1 cellular context compared by ENCODE assay signal in the genomic region with DNA sequence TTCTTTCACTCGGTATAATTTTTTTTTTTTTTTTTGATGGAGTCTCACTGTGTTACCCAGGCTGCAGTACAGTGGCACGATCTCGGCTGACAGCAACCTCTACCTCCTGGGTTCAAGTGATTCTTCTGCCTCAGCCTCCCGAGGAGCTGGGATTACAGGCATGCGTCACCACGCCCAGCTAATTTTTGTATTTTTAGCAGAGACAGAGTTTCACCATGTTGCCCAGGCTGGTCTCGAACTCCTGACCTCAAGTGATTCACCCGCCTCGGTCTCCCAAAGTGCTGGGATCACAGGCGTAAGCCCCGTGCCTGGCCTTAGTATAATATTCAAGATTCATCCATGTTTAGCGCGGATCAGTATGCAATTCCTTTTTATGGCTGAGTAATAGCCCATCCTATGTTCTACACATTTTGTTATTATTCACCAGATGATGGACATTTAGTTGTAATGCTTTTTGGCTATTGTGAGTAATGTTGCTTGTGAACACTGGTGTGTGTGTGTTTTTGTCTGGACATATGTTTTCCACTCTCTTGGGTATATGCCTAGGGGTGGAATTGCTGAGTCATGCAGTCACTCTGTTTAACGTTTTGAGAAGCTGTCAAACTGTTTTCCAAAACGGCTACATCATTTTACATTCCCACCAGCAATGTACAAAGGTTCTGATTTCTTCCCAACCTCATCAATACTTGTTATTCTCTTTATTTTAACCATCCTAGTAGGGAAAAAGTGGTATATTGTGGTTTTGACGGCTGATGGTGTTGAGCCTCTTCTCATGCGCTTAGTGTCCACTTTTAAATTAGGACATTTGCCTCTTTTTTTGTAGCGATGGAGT.
TF ChIP-seq lines count a peak whose summit lies in the region.

No MANE protein-coding gene starts in this region.

TF ChIP-seq in K562, 482 proteins besides CTCF, POLR2A, EP300 and RAD21 (continued from another document and continues in another):
- TF ChIP-seq, protein P1, sequence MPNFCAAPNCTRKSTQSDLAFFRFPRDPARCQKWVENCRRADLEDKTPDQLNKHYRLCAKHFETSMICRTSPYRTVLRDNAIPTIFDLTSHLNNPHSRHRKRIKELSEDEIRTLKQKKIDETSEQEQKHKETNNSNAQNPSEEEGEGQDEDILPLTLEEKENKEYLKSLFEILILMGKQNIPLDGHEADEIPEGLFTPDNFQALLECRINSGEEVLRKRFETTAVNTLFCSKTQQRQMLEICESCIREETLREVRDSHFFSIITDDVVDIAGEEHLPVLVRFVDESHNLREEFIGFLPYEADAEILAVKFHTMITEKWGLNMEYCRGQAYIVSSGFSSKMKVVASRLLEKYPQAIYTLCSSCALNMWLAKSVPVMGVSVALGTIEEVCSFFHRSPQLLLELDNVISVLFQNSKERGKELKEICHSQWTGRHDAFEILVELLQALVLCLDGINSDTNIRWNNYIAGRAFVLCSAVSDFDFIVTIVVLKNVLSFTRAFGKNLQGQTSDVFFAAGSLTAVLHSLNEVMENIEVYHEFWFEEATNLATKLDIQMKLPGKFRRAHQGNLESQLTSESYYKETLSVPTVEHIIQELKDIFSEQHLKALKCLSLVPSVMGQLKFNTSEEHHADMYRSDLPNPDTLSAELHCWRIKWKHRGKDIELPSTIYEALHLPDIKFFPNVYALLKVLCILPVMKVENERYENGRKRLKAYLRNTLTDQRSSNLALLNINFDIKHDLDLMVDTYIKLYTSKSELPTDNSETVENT (CRISPR knock-in tag; IDR thresholded peaks at IDR 0.05) = no peak
- no peak for TF ChIP-seq NR4A1 (CRISPR knock-in tag; IDR thresholded peaks at IDR 0.05)
- peak; percentile 83 for TF ChIP-seq NR4A1 (tag; IDR thresholded peaks at IDR 0.05)
- TF ChIP-seq ELF1 (tag; IDR thresholded peaks at IDR 0.05) = peak; percentile 36; the same call in 1 of the 2 replicates
- no peak for TF ChIP-seq GABPB2 (CRISPR knock-in tag; conservative IDR thresholded peaks at IDR 0.05)
- no peak for TF ChIP-seq PML (IDR thresholded peaks at IDR 0.05; ENCODE audit: low read length)
- TF ChIP-seq TEAD4 (IDR thresholded peaks at IDR 0.05; ENCODE audit: low read length) = no peak
- no peak for TF ChIP-seq TEAD4 (CRISPR knock-in tag; IDR thresholded peaks at IDR 0.05; ENCODE audit: borderline replicate concordance)
- TF ChIP-seq, protein P2, sequence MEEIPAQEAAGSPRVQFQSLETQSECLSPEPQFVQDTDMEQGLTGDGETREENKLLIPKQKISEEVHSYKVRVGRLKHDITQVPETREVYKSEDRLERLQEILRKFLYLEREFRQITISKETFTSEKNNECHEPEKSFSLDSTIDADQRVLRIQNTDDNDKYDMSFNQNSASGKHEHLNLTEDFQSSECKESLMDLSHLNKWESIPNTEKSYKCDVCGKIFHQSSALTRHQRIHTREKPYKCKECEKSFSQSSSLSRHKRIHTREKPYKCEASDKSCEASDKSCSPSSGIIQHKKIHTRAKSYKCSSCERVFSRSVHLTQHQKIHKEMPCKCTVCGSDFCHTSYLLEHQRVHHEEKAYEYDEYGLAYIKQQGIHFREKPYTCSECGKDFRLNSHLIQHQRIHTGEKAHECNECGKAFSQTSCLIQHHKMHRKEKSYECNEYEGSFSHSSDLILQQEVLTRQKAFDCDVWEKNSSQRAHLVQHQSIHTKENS (CRISPR knock-in tag; IDR thresholded peaks at IDR 0.05) = no peak
- no peak; the same call in 1 of the 2 replicates for TF ChIP-seq ZNF239 (CRISPR knock-in tag; IDR thresholded peaks at IDR 0.05)
- no peak for TF ChIP-seq SAFB2 (IDR thresholded peaks at IDR 0.05; ENCODE audit: borderline replicate concordance, low read depth, low read length, severe bottlenecking)
- no peak for TF ChIP-seq GATAD2B (IDR thresholded peaks at IDR 0.05; ENCODE audit: borderline replicate concordance)
- no peak for TF ChIP-seq CBFB (CRISPR knock-in tag; IDR thresholded peaks at IDR 0.05)
- no peak for TF ChIP-seq FOXJ3 (CRISPR knock-in tag; IDR thresholded peaks at IDR 0.05)
- TF ChIP-seq, protein P3, sequence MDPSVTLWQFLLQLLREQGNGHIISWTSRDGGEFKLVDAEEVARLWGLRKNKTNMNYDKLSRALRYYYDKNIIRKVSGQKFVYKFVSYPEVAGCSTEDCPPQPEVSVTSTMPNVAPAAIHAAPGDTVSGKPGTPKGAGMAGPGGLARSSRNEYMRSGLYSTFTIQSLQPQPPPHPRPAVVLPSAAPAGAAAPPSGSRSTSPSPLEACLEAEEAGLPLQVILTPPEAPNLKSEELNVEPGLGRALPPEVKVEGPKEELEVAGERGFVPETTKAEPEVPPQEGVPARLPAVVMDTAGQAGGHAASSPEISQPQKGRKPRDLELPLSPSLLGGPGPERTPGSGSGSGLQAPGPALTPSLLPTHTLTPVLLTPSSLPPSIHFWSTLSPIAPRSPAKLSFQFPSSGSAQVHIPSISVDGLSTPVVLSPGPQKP (CRISPR knock-in tag; IDR thresholded peaks at IDR 0.05) = no peak
- TF ChIP-seq SMAD1 (IDR thresholded peaks at IDR 0.05; ENCODE audit: low read depth, low read length, partially characterized antibody) = no peak
- no peak for TF ChIP-seq ZNF717 (CRISPR knock-in tag; IDR thresholded peaks at IDR 0.05)
- TF ChIP-seq IFI16 (CRISPR knock-in tag; IDR thresholded peaks at IDR 0.05) = no peak
- TF ChIP-seq BCOR (IDR thresholded peaks at IDR 0.05) = no peak
- TF ChIP-seq SMARCA4 (IDR thresholded peaks at IDR 0.05) = peak; percentile 78
- TF ChIP-seq, protein P4, sequence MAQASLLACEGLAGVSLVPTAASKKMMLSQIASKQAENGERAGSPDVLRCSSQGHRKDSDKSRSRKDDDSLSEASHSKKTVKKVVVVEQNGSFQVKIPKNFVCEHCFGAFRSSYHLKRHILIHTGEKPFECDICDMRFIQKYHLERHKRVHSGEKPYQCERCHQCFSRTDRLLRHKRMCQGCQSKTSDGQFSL (CRISPR knock-in tag; IDR thresholded peaks at IDR 0.05) = no peak
- TF ChIP-seq, protein P4 (tag; IDR thresholded peaks at IDR 0.05) = no peak; a peak in 1 of 4 replicates
- peak; percentile 56; the same call in 1 of the 2 replicates for TF ChIP-seq SMARCC2 (IDR thresholded peaks at IDR 0.05; ENCODE audit: low read depth)
- TF ChIP-seq, protein P5, sequence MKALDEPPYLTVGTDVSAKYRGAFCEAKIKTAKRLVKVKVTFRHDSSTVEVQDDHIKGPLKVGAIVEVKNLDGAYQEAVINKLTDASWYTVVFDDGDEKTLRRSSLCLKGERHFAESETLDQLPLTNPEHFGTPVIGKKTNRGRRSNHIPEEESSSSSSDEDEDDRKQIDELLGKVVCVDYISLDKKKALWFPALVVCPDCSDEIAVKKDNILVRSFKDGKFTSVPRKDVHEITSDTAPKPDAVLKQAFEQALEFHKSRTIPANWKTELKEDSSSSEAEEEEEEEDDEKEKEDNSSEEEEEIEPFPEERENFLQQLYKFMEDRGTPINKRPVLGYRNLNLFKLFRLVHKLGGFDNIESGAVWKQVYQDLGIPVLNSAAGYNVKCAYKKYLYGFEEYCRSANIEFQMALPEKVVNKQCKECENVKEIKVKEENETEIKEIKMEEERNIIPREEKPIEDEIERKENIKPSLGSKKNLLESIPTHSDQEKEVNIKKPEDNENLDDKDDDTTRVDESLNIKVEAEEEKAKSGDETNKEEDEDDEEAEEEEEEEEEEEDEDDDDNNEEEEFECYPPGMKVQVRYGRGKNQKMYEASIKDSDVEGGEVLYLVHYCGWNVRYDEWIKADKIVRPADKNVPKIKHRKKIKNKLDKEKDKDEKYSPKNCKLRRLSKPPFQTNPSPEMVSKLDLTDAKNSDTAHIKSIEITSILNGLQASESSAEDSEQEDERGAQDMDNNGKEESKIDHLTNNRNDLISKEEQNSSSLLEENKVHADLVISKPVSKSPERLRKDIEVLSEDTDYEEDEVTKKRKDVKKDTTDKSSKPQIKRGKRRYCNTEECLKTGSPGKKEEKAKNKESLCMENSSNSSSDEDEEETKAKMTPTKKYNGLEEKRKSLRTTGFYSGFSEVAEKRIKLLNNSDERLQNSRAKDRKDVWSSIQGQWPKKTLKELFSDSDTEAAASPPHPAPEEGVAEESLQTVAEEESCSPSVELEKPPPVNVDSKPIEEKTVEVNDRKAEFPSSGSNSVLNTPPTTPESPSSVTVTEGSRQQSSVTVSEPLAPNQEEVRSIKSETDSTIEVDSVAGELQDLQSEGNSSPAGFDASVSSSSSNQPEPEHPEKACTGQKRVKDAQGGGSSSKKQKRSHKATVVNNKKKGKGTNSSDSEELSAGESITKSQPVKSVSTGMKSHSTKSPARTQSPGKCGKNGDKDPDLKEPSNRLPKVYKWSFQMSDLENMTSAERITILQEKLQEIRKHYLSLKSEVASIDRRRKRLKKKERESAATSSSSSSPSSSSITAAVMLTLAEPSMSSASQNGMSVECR (CRISPR knock-in tag; IDR thresholded peaks at IDR 0.05) = no peak
- no peak for TF ChIP-seq ZNF75A (CRISPR knock-in tag; IDR thresholded peaks at IDR 0.05)
- no peak for TF ChIP-seq RAD51 (IDR thresholded peaks at IDR 0.05; ENCODE audit: borderline replicate concordance, low read depth)
- no peak for TF ChIP-seq NEUROD1 (IDR thresholded peaks at IDR 0.05; ENCODE audit: borderline replicate concordance, low read depth, low read length, partially characterized antibody)
- TF ChIP-seq ETV1 (tag; conservative IDR thresholded peaks at IDR 0.05; ENCODE audit: low read depth) = peak; percentile 36; the same call in 1 of the 2 replicates
- peak; percentile 5 for TF ChIP-seq MECOM (CRISPR knock-in tag; IDR thresholded peaks at IDR 0.05)
- TF ChIP-seq, protein P6, sequence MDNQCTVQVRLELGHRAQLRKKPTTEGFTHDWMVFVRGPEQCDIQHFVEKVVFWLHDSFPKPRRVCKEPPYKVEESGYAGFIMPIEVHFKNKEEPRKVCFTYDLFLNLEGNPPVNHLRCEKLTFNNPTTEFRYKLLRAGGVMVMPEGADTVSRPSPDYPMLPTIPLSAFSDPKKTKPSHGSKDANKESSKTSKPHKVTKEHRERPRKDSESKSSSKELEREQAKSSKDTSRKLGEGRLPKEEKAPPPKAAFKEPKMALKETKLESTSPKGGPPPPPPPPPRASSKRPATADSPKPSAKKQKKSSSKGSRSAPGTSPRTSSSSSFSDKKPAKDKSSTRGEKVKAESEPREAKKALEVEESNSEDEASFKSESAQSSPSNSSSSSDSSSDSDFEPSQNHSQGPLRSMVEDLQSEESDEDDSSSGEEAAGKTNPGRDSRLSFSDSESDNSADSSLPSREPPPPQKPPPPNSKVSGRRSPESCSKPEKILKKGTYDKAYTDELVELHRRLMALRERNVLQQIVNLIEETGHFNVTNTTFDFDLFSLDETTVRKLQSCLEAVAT (IDR thresholded peaks at IDR 0.05) = no peak
- TF ChIP-seq CBX2 (IDR thresholded peaks at IDR 0.05; ENCODE audit: insufficient read depth, low read length, poor library complexity, severe bottlenecking) = no peak
- TF ChIP-seq, protein P7, sequence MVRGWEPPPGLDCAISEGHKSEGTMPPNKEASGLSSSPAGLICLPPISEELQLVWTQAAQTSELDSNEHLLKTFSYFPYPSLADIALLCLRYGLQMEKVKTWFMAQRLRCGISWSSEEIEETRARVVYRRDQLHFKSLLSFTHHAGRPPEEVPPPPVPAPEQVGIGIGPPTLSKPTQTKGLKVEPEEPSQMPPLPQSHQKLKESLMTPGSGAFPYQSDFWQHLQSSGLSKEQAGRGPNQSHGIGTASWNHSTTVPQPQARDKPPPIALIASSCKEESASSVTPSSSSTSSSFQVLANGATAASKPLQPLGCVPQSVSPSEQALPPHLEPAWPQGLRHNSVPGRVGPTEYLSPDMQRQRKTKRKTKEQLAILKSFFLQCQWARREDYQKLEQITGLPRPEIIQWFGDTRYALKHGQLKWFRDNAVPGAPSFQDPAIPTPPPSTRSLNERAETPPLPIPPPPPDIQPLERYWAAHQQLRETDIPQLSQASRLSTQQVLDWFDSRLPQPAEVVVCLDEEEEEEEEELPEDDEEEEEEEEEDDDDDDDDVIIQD (CRISPR knock-in tag; IDR thresholded peaks at IDR 0.05) = no peak
- peak; percentile 84 for TF ChIP-seq DPF2 (IDR thresholded peaks at IDR 0.05)
- TF ChIP-seq BCL6 (CRISPR knock-in tag; IDR thresholded peaks at IDR 0.05) = no peak
- no peak for TF ChIP-seq POLR3A (IDR thresholded peaks at IDR 0.05; ENCODE audit: borderline replicate concordance, extremely low read depth, insufficient read depth, insufficient read length)
- TF ChIP-seq, protein P8, sequence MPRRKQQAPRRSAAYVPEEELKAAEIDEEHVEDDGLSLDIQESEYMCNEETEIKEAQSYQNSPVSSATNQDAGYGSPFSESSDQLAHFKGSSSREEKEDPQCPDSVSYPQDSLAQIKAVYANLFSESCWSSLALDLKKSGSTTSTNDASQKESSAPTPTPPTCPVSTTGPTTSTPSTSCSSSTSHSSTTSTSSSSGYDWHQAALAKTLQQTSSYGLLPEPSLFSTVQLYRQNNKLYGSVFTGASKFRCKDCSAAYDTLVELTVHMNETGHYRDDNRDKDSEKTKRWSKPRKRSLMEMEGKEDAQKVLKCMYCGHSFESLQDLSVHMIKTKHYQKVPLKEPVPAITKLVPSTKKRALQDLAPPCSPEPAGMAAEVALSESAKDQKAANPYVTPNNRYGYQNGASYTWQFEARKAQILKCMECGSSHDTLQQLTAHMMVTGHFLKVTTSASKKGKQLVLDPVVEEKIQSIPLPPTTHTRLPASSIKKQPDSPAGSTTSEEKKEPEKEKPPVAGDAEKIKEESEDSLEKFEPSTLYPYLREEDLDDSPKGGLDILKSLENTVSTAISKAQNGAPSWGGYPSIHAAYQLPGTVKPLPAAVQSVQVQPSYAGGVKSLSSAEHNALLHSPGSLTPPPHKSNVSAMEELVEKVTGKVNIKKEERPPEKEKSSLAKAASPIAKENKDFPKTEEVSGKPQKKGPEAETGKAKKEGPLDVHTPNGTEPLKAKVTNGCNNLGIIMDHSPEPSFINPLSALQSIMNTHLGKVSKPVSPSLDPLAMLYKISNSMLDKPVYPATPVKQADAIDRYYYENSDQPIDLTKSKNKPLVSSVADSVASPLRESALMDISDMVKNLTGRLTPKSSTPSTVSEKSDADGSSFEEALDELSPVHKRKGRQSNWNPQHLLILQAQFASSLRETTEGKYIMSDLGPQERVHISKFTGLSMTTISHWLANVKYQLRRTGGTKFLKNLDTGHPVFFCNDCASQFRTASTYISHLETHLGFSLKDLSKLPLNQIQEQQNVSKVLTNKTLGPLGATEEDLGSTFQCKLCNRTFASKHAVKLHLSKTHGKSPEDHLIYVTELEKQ (CRISPR knock-in tag; IDR thresholded peaks at IDR 0.05) = no peak
- TF ChIP-seq PRPF4 (IDR thresholded peaks at IDR 0.05; ENCODE audit: insufficient read depth, low read depth, low read length, poor library complexity, severe bottlenecking) = no peak
- TF ChIP-seq KAT7 (CRISPR knock-in tag; IDR thresholded peaks at IDR 0.05; ENCODE audit: borderline replicate concordance) = no peak
- no peak for TF ChIP-seq TCF7L2 (IDR thresholded peaks at IDR 0.05; ENCODE audit: low read depth, low read length)
- TF ChIP-seq CBFA2T3 (IDR thresholded peaks at IDR 0.05) = peak; percentile 47
- no peak for TF ChIP-seq ZNF445 (CRISPR knock-in tag; IDR thresholded peaks at IDR 0.05; ENCODE audit: low read depth)
- no peak for TF ChIP-seq HMG20B (CRISPR knock-in tag; IDR thresholded peaks at IDR 0.05)
- TF ChIP-seq, protein P9, sequence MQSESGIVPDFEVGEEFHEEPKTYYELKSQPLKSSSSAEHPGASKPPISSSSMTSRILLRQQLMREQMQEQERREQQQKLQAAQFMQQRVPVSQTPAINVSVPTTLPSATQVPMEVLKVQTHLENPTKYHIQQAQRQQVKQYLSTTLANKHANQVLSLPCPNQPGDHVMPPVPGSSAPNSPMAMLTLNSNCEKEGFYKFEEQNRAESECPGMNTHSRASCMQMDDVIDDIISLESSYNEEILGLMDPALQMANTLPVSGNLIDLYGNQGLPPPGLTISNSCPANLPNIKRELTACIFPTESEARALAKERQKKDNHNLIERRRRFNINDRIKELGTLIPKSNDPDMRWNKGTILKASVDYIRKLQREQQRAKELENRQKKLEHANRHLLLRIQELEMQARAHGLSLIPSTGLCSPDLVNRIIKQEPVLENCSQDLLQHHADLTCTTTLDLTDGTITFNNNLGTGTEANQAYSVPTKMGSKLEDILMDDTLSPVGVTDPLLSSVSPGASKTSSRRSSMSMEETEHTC (IDR thresholded peaks at IDR 0.05) = no peak
